Comparison of ENCODE assay signal across 8 cellular contexts in genomic region chr6:70955441-70956190, GRCh38. TPM values are rescaled to one million over a fixed set of nuclear protein-coding genes. Genes with fewer than 3 reads are reported as not detected.
A peak's percentile ranks its signal among the peaks of the same experiment; 100 is the strongest.
DNase-seq lines count a peak whose midpoint lies in the region; ATAC-seq, FAIRE-seq and TF ChIP-seq lines count a peak whose summit lies in the region.

No MANE protein-coding gene starts in this region.

- no peak overlapping the region for H3K27ac Mint-ChIP-seq in activated naive CD4-positive, alpha-beta T cell treated with anti-CD3 and anti-CD28 coated beads for 36 hours
- no peak overlapping the region for H3K27ac Mint-ChIP-seq in glutamatergic neuron (ENCODE audit: unreplicated experiment)

- ATAC-seq in omental fat pad (ENCODE audit: low FRiP score): peak; percentile 98

- H3K4me1 ChIP-seq in SJSA1 (replicated peaks): peaks cover 18% of the 10 kb centered on the region

- no peaks in the 10 kb centered on the region for H3K9me3 ChIP-seq in SJSA1 (replicated peaks)

- no peaks in the 10 kb centered on the region for H3K36me3 Mint-ChIP-seq in activated naive CD4-positive, alpha-beta T cell treated with anti-CD3 and anti-CD28 coated beads for 36 hours (ENCODE audit: low read depth)
- H3K36me3 Mint-ChIP-seq in glutamatergic neuron (ENCODE audit: unreplicated experiment): no peaks in the 10 kb centered on the region

- peaks cover 49% of the 10 kb centered on the region for H3K27me3 Mint-ChIP-seq in activated naive CD4-positive, alpha-beta T cell treated with anti-CD3 and anti-CD28 coated beads for 36 hours (ENCODE audit: low read depth)
- peaks cover 8% of the 10 kb centered on the region for H3K27me3 Mint-ChIP-seq in glutamatergic neuron (ENCODE audit: unreplicated experiment)

- TF ChIP-seq CTCF in LNCAP (IDR thresholded peaks at IDR 0.05) (peak; percentile 88), glutamatergic neuron (IDR thresholded peaks at IDR 0.05; ENCODE audit: partially characterized antibody, unreplicated experiment) (peak; percentile 95), omental fat pad (IDR thresholded peaks at IDR 0.05) (no peak)

- H3K4me3 Mint-ChIP-seq in activated naive CD4-positive, alpha-beta T cell treated with anti-CD3 and anti-CD28 coated beads for 36 hours: peak overlapping the region; percentile 74
- H3K4me3 Mint-ChIP-seq in glutamatergic neuron (ENCODE audit: unreplicated experiment): peak overlapping the region; percentile 81

- FAIRE-seq in H54 (lab: Jason Lieb, UNC): no peak

- peaks cover 57% of the 10 kb centered on the region for H3K27me3 ChIP-seq in SJSA1 (replicated peaks)

- intact Hi-C loops in activated naive CD4-positive, alpha-beta T cell treated with anti-CD3 and anti-CD28 coated beads for 36 hours (cut with micrococcal nuclease): loop anchor here (1.0 to 5.0 kb wide), 8 partner anchors 57 to 733 kb away; no protein-coding TSS in a partner anchor

- H3K4me1 Mint-ChIP-seq in activated naive CD4-positive, alpha-beta T cell treated with anti-CD3 and anti-CD28 coated beads for 36 hours (ENCODE audit: low read depth): peaks cover 4% of the 10 kb centered on the region
- H3K4me1 Mint-ChIP-seq in glutamatergic neuron (ENCODE audit: low read depth, unreplicated experiment): peaks cover 7% of the 10 kb centered on the region

- no peaks in the 10 kb centered on the region for H3K36me3 ChIP-seq in SJSA1

- no peaks in the 10 kb centered on the region for H3K9me3 Mint-ChIP-seq in activated naive CD4-positive, alpha-beta T cell treated with anti-CD3 and anti-CD28 coated beads for 36 hours
- H3K9me3 Mint-ChIP-seq in glutamatergic neuron (ENCODE audit: unreplicated experiment): peaks cover 9% of the 10 kb centered on the region

- H3K4me3 ChIP-seq in SJSA1: peak overlapping the region; percentile 21

- TF ChIP-seq POLR2A in H54 (IDR thresholded peaks at IDR 0.05; ENCODE audit: low read depth, low read length): no peak

- CTCF ChIA-PET in activated naive CD4-positive, alpha-beta T cell treated with anti-CD3 and anti-CD28 coated beads for 36 hours (lab: Charles Lee): interaction anchor here (0.7 to 2.0 kb wide), 20 partner anchors 9 to 734 kb away, joined by 3 to 25 read pairs (median 3); no protein-coding TSS in a partner anchor

- H3K27ac ChIP-seq in SJSA1: no peak overlapping the region

- DNase-seq in ELR (ENCODE audit: low read depth): peak; percentile 76
- DNase-seq in H54 (ENCODE audit: insufficient read length, low spot score): peak; percentile 69
- DNase-seq in SJSA1 (ENCODE audit: low read depth in 1 of 2, low spot score in 2 of 2): peak; percentile 57 to 76
- peak; percentile 93 for DNase-seq in activated naive CD4-positive, alpha-beta T cell treated with anti-CD3 and anti-CD28 coated beads for 36 hours
- peak; percentile 96 for DNase-seq in glutamatergic neuron
- DNase-seq in omental fat pad (ENCODE audit: low spot score): peak; percentile 69
- peak; percentile 75 for DNase-seq in superior temporal gyrus (ENCODE audit: extremely low spot score)

RNA-seq across cellular contexts. Expression of gene B3GAT2, which starts 1.2 kb away (rescaled TPM):
- total RNA-seq in SJSA1 (2014; rRNA removed; shearing (Covaris generic)): not detected in 2 replicates
- total RNA-seq in activated naive CD4-positive, alpha-beta T cell treated with anti-CD3 and anti-CD28 coated beads for 36 hours: not detected
- 8.1 TPM for total RNA-seq in glutamatergic neuron (ENCODE audit: unreplicated experiment)
- total RNA-seq in omental fat pad: under 1 TPM in 2 of 4 donors, not detected in 2; 0.12 to 0.16 TPM

Comparison
In these comparisons a context has a peak if more than half of its experiments do, and no peak if none do; other contexts are left out.
1. CTCF ChIP-seq: peak in LNCAP (single experiment) and glutamatergic neuron (single experiment); none in omental fat pad (0 of 3).
2. Peak in every context shown above with its lines, with median percentiles within 50 percentile points of each other: DNase-seq.